18 cellular contexts compared by ENCODE assay signal in genomic region chr3:13044496-13045244, GRCh38. TPM values are rescaled to one million over a fixed set of nuclear protein-coding genes. Genes with fewer than 3 reads are reported as not detected.
A peak's percentile ranks its signal among the peaks of the same experiment; 100 is the strongest.
DNase-seq lines count a peak whose midpoint lies in the region; ATAC-seq lines count a peak whose summit lies in the region.
"Had no signal": no experiment of that assay in that cellular context is flagged by ENCODE, and none has a peak within 500 bp of the region (broad histone marks: within the 10 kb centered on the region; RNA-seq: fewer than 3 reads in every experiment).

No MANE protein-coding gene starts in this region.

- peak overlapping the region in 5 of 8 donors; percentile 54 to 89 (median 79) for H3K4me3 Mint-ChIP-seq in naive B cell
- H3K4me3 Mint-ChIP-seq: activated CD4-positive, alpha-beta memory T cell treated with anti-CD3 and anti-CD28 coated beads, Interleukin-2, amount 10 ng/mL, durations not matched to agents 7 days and 5 days had no signal

- no peaks in the 10 kb centered on the region for H3K9me3 ChIP-seq in HUES64 (ENCODE audit: insufficient read depth, low read depth, low read length)
- H3K9me3 ChIP-seq: adrenal gland, gastroesophageal sphincter, pancreas had no signal

- no peak overlapping the region for H3K4me3 ChIP-seq in HUES64 (ENCODE audit: low read length)
- H3K4me3 ChIP-seq: adrenal gland, gastroesophageal sphincter, K562, pancreas, skin epidermis had no signal

- H3K9me3 Mint-ChIP-seq in naive B cell = no peaks in the 10 kb centered on the region
- H3K9me3 Mint-ChIP-seq: activated CD4-positive, alpha-beta memory T cell treated with anti-CD3 and anti-CD28 coated beads, Interleukin-2, amount 10 ng/mL, durations not matched to agents 7 days and 5 days had no signal

- no peaks in the 10 kb centered on the region for H3K36me3 Mint-ChIP-seq in naive B cell

- no peaks in the 10 kb centered on the region for H3K27me3 Mint-ChIP-seq in naive B cell

- H3K27ac ChIP-seq in HUES64 (ENCODE audit: low read depth, low read length) = no peak overlapping the region
- H3K27ac ChIP-seq in caudate nucleus (ENCODE audit: low read depth, low read length) = peak overlapping the region; percentile 83
- H3K27ac ChIP-seq: adrenal gland, epithelial cell of prostate, gastroesophageal sphincter, pancreas, skin epidermis had no signal

- H3K36me3 ChIP-seq in HUES64 (ENCODE audit: insufficient read depth, low read length) = no peaks in the 10 kb centered on the region
- H3K36me3 ChIP-seq: adrenal gland, gastroesophageal sphincter, pancreas had no signal

- H3K27me3 ChIP-seq in HUES64 (ENCODE audit: insufficient read depth, low read length) = no peaks in the 10 kb centered on the region
- H3K27me3 ChIP-seq: adrenal gland, gastroesophageal sphincter, pancreas had no signal

- H3K4me1 ChIP-seq in HUES64 (ENCODE audit: insufficient read depth, low read length) = peaks cover 9% of the 10 kb centered on the region
- H3K4me1 ChIP-seq: adrenal gland, pancreas had no signal

- H3K27ac Mint-ChIP-seq in naive B cell = peak overlapping the region in 5 of 6 donors; percentile 79 to 100 (median 93)
- H3K27ac Mint-ChIP-seq: activated CD4-positive, alpha-beta memory T cell treated with anti-CD3 and anti-CD28 coated beads, Interleukin-2, amount 10 ng/mL, durations not matched to agents 7 days and 5 days had no signal

- peaks cover 61 to 78% (median 76%) of the 10 kb centered on the region in 3 donors for H3K4me1 Mint-ChIP-seq in naive B cell

- DNase-seq in Ammon's horn (ENCODE audit: low spot score) (peak; percentile 75), caudate nucleus (lab: John Stamatoyannopoulos, UW) (peak in 27 of 61 donors; percentile 27 to 71 (median 42)), naive B cell (no peak), dermis blood vessel endothelial cell (no peak), GM19238 (ENCODE audit: insufficient read length, low spot score) (no peak), NCI-H146 (lab: John Stamatoyannopoulos, UW) (no peak)
- DNase-seq in central memory CD4-positive, alpha-beta T cell = no peak
- DNase-seq: activated CD4-positive, alpha-beta memory T cell treated with anti-CD3 and anti-CD28 coated beads, Interleukin-2, amount 10 ng/mL, durations not matched to agents 7 days and 5 days; adrenal gland; NCI-H1105 treated with DMSO at 0.1 percent for 48 hours; stimulated activated naive CD8-positive, alpha-beta T cell treated with anti-CD3 and anti-CD28 coated beads, Interleukin-15, Interleukin-2, amounts not matched to agents 100 U/mL and 50 U/mL, for 24 hours; SW 1271 had no signal

- peak overlapping the region; percentile 31; the same call in 1 of the 2 replicates for H3K9ac ChIP-seq in HUES64 (ENCODE audit: low read depth, low read length)

- 74% methylated on average over 13 of the region's 13 CpGs for WGBS in HUES64

- ATAC-seq in naive B cell (ENCODE audit: low read depth in 2 of 2) = no peak
- ATAC-seq: gastroesophageal sphincter, K562 had no signal

RNA-seq across cellular contexts. Expression of gene IQSEC1, which starts 28.6 kb away (rescaled TPM):
- polyA plus RNA-seq in HUES64 (2013, experiment 1 of 2) = 14.5 TPM
- polyA plus RNA-seq in HUES64 (2013, experiment 2 of 2) = 18.0 TPM
- polyA plus RNA-seq in naive B cell (ENCODE audit: low read depth in 6 of 6) = 10 to 100 TPM; 14.6 to 73.4 (median 36.9) TPM
- total RNA-seq in dermis blood vessel endothelial cell = 63.1 and 83.7 TPM in 2 replicates
